ENCODE assay signal across 8 cellular contexts in genomic region chr10:101050206-101051069, GRCh38. TPM values are rescaled to one million over a fixed set of nuclear protein-coding genes. Genes with fewer than 3 reads are reported as not detected.
DNase-seq lines count a peak whose midpoint lies in the region; ATAC-seq, FAIRE-seq and TF ChIP-seq lines count a peak whose summit lies in the region.

No MANE protein-coding gene starts in this region.

- DNase-seq in HK-2 (ENCODE audit: unreplicated experiment) (peak; percentile 91), RCC 7860 (ENCODE audit: low spot score) (peak; percentile 7), glomerular visceral epithelial cell (ENCODE audit: extremely low spot score) (peak; percentile 71), posterior vena cava (ENCODE audit: low spot score) (peak; percentile 90)
- peak; percentile 71 for DNase-seq in activated effector memory CD4-positive, alpha-beta T cell treated with Interleukin-2 at 50 U/mL for 16 hours

- intact Hi-C loops in posterior vena cava (cut with DNase I), result no loop called here

- ATAC-seq in HG03025 (IDR thresholded peaks at IDR 0.05; ENCODE audit: low FRiP score, unreplicated experiment) (no peak), HG02623 (IDR thresholded peaks at IDR 0.05; ENCODE audit: unreplicated experiment) (no peak)

- TF ChIP-seq CTCF in GM12874 (IDR thresholded peaks at IDR 0.05; ENCODE audit: insufficient read depth, low read depth, low read length), result peak; percentile 95

- no peak for FAIRE-seq in RCC 7860 (lab: Jason Lieb, UNC)

RNA-seq across cellular contexts. Expression of gene KAZALD1, which starts 11.4 kb away (rescaled TPM):
- total RNA-seq in posterior vena cava, result 1 to 10 TPM; 6.5 to 9.3 TPM

RNA-seq across cellular contexts. Expression of gene SFXN3, which starts 19.4 kb away (rescaled TPM):
- total RNA-seq in posterior vena cava, result 10 to 100 TPM; 72.7 to 79.5 TPM

RNA-seq across cellular contexts. Expression of gene PDZD7, which starts 19.5 kb away (rescaled TPM):
- total RNA-seq in posterior vena cava, result under 1 TPM; 0.48 to 0.83 TPM

RNA-seq across cellular contexts. Expression of gene LZTS2, which starts 50.8 kb away (rescaled TPM):
- total RNA-seq in posterior vena cava, result 10 to 100 TPM; 71.4 to 91.3 TPM

Comparison
In these comparisons a context has a peak if more than half of its experiments do, and no peak if none do; other contexts are left out.
1. DNase-seq: peak in every context shown above with its lines; median percentile 91 in HK-2; 90 in posterior vena cava; 71 in activated effector memory CD4-positive, alpha-beta T cell treated with Interleukin-2 at 50 U/mL for 16 hours; 71 in glomerular visceral epithelial cell; 7 in RCC 7860.